10 cellular contexts compared by ENCODE assay signal in the genomic region with DNA sequence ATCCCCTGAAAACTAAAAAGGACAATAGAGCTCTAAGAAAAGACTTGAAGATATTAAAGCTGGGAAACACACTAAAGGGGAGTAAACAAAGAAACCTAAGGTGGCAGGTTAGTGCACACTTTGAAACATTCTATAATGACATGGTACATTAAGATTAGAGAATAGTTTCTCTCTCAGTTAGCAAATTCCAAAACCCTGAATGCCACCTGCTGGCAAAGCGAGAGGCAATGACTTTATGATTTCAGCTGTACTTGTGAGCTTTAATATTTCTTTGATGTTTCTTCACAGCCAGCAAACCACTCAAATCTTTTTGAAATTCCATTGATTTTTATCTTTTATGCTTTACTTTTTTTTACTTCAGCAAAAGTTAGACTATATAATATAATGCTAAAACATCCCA.
A peak's percentile ranks its signal among the peaks of the same experiment; 100 is the strongest.
DNase-seq lines count a peak whose midpoint lies in the region; ATAC-seq, FAIRE-seq and TF ChIP-seq lines count a peak whose summit lies in the region.
"Had no signal": no experiment of that assay in that cellular context is flagged by ENCODE, and none has a peak within 500 bp of the region (broad histone marks: within the 10 kb centered on the region; RNA-seq: fewer than 3 reads in every experiment).

No MANE protein-coding gene starts in this region.

- no peaks in the 10 kb centered on the region for H3K9me1 ChIP-seq in K562 (ENCODE audit: control insufficient read depth, insufficient read depth, low read length)

- no peak overlapping the region for H3K56ac ChIP-seq in mesendoderm (ENCODE audit: low read length)

- TF ChIP-seq EP300 in K562 (IDR thresholded peaks at IDR 0.05; ENCODE audit: low read length) (no peak), neural cell (conservative IDR thresholded peaks at IDR 0.05; ENCODE audit: poor library complexity, severe bottlenecking) (no peak)

- no peak overlapping the region for H2AK5ac ChIP-seq in mesendoderm (ENCODE audit: low read length)

- no peaks in the 10 kb centered on the region for H3F3A ChIP-seq in neural cell (ENCODE audit: insufficient read depth, low read length, poor library complexity, severe bottlenecking)

- POLR2A ChIA-PET in K562 (lab: Yijun Ruan, JAX), result interaction anchor here (0.6 kb wide), 1 partner anchor 346 kb away, joined by 3 read pairs; no protein-coding TSS in a partner anchor

- H3K18ac ChIP-seq in mesendoderm (ENCODE audit: low read length), result no peak overlapping the region

- CTCF ChIA-PET in K562 (lab: Yijun Ruan, JAX; ENCODE audit: low intra/inter-chr PET ratio), result interaction anchor here (1.8 kb wide), 1 partner anchor 167 kb away, joined by 10 read pairs; no protein-coding TSS in a partner anchor

- no peaks in the 10 kb centered on the region for H3K4me1 ChIP-seq in K562 (replicated peaks in 1 of 2; ENCODE audit: control insufficient read depth in 2 of 2, insufficient read depth in 2 of 2, low read length in 2 of 2)
- H3K4me1 ChIP-seq in mesendoderm (ENCODE audit: control insufficient read depth, low read depth, low read length), result no peaks in the 10 kb centered on the region

- no peak overlapping the region for H4K5ac ChIP-seq in mesendoderm (ENCODE audit: low read length)

- H3K36me3 ChIP-seq in GM06990 (ENCODE audit: control insufficient read depth, insufficient read depth, low read length), result no peaks in the 10 kb centered on the region
- no peaks in the 10 kb centered on the region for H3K36me3 ChIP-seq in K562 (ENCODE audit: control insufficient read depth, insufficient read depth, low read length)
- H3K36me3 ChIP-seq in neural cell (ENCODE audit: insufficient read depth, low read length), result no peaks in the 10 kb centered on the region
- H3K36me3 ChIP-seq in mesendoderm (ENCODE audit: control insufficient read depth, insufficient read depth, low read length), result no peaks in the 10 kb centered on the region

- WGBS in K562 (ENCODE audit: insufficient coverage, low coverage, missing lambda C conversion rate), result 0% methylated on average over 1 of the region's 1 CpG
- no CpG with 5 or more reads among the region's 1 CpG for WGBS in mesendoderm (ENCODE audit: extremely low coverage, insufficient coverage, low lambda C conversion rate)

- no peak for DNase-seq in GM06990 (ENCODE audit: extremely low read depth, insufficient read length)
- DNase-seq in K562 (ENCODE audit: extremely low read depth in 1 of 4, low spot score in 3 of 4), result peak in 1 of 4 experiments; percentile 28
- DNase-seq in dedifferentiated amniotic fluid mesenchymal stem cell (ENCODE audit: extremely low spot score), result no peak
- DNase-seq in mesendoderm, result no peak
- no peak for DNase-seq in NCI-H2081 (lab: John Stamatoyannopoulos, UW)
- DNase-seq: activated T-cell treated with anti-CD3 and anti-CD28 coated beads for 4 hours, NCI-H1092 had no signal

- peak; percentile 49 for FAIRE-seq in K562 (lab: Jason Lieb, UNC)

- no peak for TF ChIP-seq POLR2A in K562 (conservative IDR thresholded peaks at IDR 0.05)

- H3K4me2 ChIP-seq in K562 (ENCODE audit: insufficient read depth, low read length) (no peak overlapping the region), neural cell (ENCODE audit: low read length) (no peak overlapping the region), mesendoderm (ENCODE audit: low read length) (no peak overlapping the region)

- no peak overlapping the region for H4K8ac ChIP-seq in mesendoderm (ENCODE audit: low read depth, low read length)

- H2AFZ ChIP-seq in K562 (ENCODE audit: low read depth, low read length) (no peak overlapping the region), neural cell (ENCODE audit: low read depth, low read length) (no peak overlapping the region)

- no peaks in the 10 kb centered on the region for H3K79me2 ChIP-seq in K562 (ENCODE audit: control insufficient read depth, insufficient read depth, low read length)
- H3K79me2 ChIP-seq in neural cell (replicated peaks; ENCODE audit: insufficient read depth, low read length), result no peaks in the 10 kb centered on the region
- H3K79me2 ChIP-seq in mesendoderm (ENCODE audit: control insufficient read depth, insufficient read depth, low read length), result no peaks in the 10 kb centered on the region

- no peak overlapping the region for H3K27ac ChIP-seq in K562 (ENCODE audit: extremely low read depth, low read depth, low read length)
- no peak overlapping the region for H3K27ac ChIP-seq in neural cell (ENCODE audit: low read length)
- H3K27ac ChIP-seq in mesendoderm (ENCODE audit: low read depth, low read length), result no peak overlapping the region
- H3K27ac ChIP-seq: coronary artery had no signal

- H3K9ac ChIP-seq in K562 (ENCODE audit: insufficient read depth in 1 of 2, low read depth in 2 of 2, low read length in 2 of 2), result no peak overlapping the region
- no peak overlapping the region for H3K9ac ChIP-seq in neural cell (ENCODE audit: low read length)
- no peak overlapping the region for H3K9ac ChIP-seq in mesendoderm (ENCODE audit: low read length)

- no peak overlapping the region for H2BK5ac ChIP-seq in mesendoderm (ENCODE audit: low read length)

- H3K27me3 ChIP-seq in GM06990 (replicated peaks; ENCODE audit: control insufficient read depth, insufficient read depth, low read length), result no peaks in the 10 kb centered on the region; the same call in 1 of the 2 replicates
- H3K27me3 ChIP-seq in K562 (ENCODE audit: control insufficient read depth in 2 of 2, insufficient read depth in 2 of 2, low read length in 2 of 2), result peaks cover 5 to 17% of the 10 kb centered on the region in 2 experiments
- no peaks in the 10 kb centered on the region for H3K27me3 ChIP-seq in neural cell (ENCODE audit: insufficient read depth, low read depth, low read length)
- H3K27me3 ChIP-seq in mesendoderm (ENCODE audit: insufficient read depth, low read length, poor library complexity), result no peaks in the 10 kb centered on the region

- H3K9me3 ChIP-seq in K562 (replicated peaks; ENCODE audit: control insufficient read depth, insufficient read depth, low read depth, low read length), result no peaks in the 10 kb centered on the region
- no peaks in the 10 kb centered on the region for H3K9me3 ChIP-seq in neural cell (ENCODE audit: low read length)

- H4K20me1 ChIP-seq in K562 (replicated peaks; ENCODE audit: control insufficient read depth, insufficient read depth, low read length), result no peaks in the 10 kb centered on the region
- H4K20me1 ChIP-seq in neural cell (ENCODE audit: insufficient read depth), result no peaks in the 10 kb centered on the region

- intact Hi-C loops in K562 (cut with micrococcal nuclease), result loop anchor here (2.0 kb wide), 1 partner anchor 167 kb away; no protein-coding TSS in a partner anchor

- TF ChIP-seq CTCF in GM06990 (IDR thresholded peaks at IDR 0.05; ENCODE audit: insufficient read depth, low read length, poor library complexity, severe bottlenecking) (peak; percentile 12), LNCAP (IDR thresholded peaks at IDR 0.05) (peak; percentile 52; the same call in 1 of the 2 replicates), K562 (IDR thresholded peaks at IDR 0.05 in 2 of 3, conservative IDR thresholded peaks at IDR 0.05 in 1 of 3; ENCODE audit: insufficient read depth in 2 of 3, low read depth in 1 of 3, low read length in 3 of 3) (peak; percentile 34 to 67 (median 46); a peak in 4 of 6 replicates), neural cell (IDR thresholded peaks at IDR 0.05; ENCODE audit: poor library complexity, severe bottlenecking) (peak; percentile 41)

- TF ChIP-seq RAD21 in K562 (CRISPR knock-in tag; conservative IDR thresholded peaks at IDR 0.05 in 1 of 2, IDR thresholded peaks at IDR 0.05 in 1 of 2) (peak; percentile 69 to 76), neural cell (conservative IDR thresholded peaks at IDR 0.05) (peak; percentile 43)

- H3K79me1 ChIP-seq in mesendoderm (ENCODE audit: low read length), result no peaks in the 10 kb centered on the region

- no TSS peak for BruUV-seq in K562 (replicated peaks; lab: Mats Ljungman, UMichigan)

- no peaks in the 10 kb centered on the region for H3K9me2 ChIP-seq in neural cell (ENCODE audit: insufficient read depth, low read length)

- no peak overlapping the region for H3K4ac ChIP-seq in mesendoderm (ENCODE audit: low read depth, low read length)

- no peak overlapping the region for H3K23ac ChIP-seq in mesendoderm (ENCODE audit: low read length)

- no peak for ATAC-seq in K562

- H3K4me3 ChIP-seq in GM06990 (replicated peaks; ENCODE audit: low read depth, low read length) (no peak overlapping the region), K562 (no peak overlapping the region), neural cell (ENCODE audit: low read length) (no peak overlapping the region), mesendoderm (ENCODE audit: low read length) (no peak overlapping the region)
- H3K4me3 ChIP-seq: coronary artery had no signal

- H2BK15ac ChIP-seq in mesendoderm (replicated peaks; ENCODE audit: low read depth), result no peak overlapping the region

- H2BK120ac ChIP-seq in mesendoderm (ENCODE audit: low read depth, low read length), result no peak overlapping the region

- in situ Hi-C loops in K562 (cut with MboI), result no loop called here

TF ChIP-seq in K562, 482 proteins besides CTCF, POLR2A, EP300 and RAD21 (continues in another document):
- TF ChIP-seq, protein P1, sequence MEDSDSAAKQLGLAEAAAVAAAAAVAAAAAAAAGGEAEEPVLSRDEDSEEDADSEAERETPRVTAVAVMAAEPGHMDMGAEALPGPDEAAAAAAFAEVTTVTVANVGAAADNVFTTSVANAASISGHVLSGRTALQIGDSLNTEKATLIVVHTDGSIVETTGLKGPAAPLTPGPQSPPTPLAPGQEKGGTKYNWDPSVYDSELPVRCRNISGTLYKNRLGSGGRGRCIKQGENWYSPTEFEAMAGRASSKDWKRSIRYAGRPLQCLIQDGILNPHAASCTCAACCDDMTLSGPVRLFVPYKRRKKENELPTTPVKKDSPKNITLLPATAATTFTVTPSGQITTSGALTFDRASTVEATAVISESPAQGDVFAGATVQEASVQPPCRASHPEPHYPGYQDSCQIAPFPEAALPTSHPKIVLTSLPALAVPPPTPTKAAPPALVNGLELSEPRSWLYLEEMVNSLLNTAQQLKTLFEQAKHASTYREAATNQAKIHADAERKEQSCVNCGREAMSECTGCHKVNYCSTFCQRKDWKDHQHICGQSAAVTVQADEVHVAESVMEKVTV (CRISPR knock-in tag; IDR thresholded peaks at IDR 0.05), result peak; percentile 46

TF ChIP-seq in neural cell, 6 proteins besides CTCF, POLR2A, EP300 and RAD21 (continues in another document):
- TF ChIP-seq EZH2 (IDR thresholded peaks at IDR 0.05; ENCODE audit: borderline replicate concordance, insufficient read depth, low read length, poor library complexity, severe bottlenecking), result no peak
